ENCODE assay signal across 21 cellular contexts in the genomic region with DNA sequence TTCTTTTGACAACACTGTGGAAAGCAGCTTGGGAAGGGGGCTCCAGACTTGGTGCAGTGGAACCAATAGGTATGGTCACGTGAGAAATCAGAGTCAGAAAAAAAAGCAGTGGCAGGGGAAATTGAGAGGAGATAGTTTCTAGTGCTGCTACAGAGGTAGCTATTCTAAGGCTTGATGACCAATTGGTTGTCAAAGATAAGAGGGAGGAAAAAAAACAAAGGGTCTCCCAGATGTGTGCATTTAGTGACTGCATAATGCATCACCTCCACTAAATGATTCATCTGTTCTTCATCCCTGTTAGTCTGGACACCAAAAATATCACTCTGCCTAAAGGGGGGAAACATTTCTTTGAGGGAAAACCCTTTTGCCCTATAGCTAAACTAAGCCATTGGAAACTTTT. TPM values are rescaled to one million over a fixed set of nuclear protein-coding genes. Genes with fewer than 3 reads are reported as not detected.
A peak's percentile ranks its signal among the peaks of the same experiment; 100 is the strongest.
DNase-seq lines count a peak whose midpoint lies in the region; ATAC-seq and TF ChIP-seq lines count a peak whose summit lies in the region.
"Had no signal": no experiment of that assay in that cellular context is flagged by ENCODE, and none has a peak within 500 bp of the region (broad histone marks: within the 10 kb centered on the region; RNA-seq: fewer than 3 reads in every experiment).

No MANE protein-coding gene starts in this region.

- H3K4me1 ChIP-seq in A673 (ENCODE audit: insufficient read depth, low read length, poor library complexity, severe bottlenecking): no peaks in the 10 kb centered on the region
- H3K4me1 ChIP-seq: esophagus muscularis mucosa, SJCRH30, suprapubic skin had no signal

- H3K4me3 Mint-ChIP-seq in activated T-helper 17 cell treated with anti-CD3 and anti-CD28 coated beads, Interleukin-2, amount 50 U/mL, for 72 hours: no peak overlapping the region
- H3K4me3 Mint-ChIP-seq in osteocyte (ENCODE audit: unreplicated experiment): no peak overlapping the region
- H3K4me3 Mint-ChIP-seq: T-helper 2 cell treated with Interferon-gamma antibody and Interleukin-4, amounts not matched to agents 5 μg/mL and 100 μg/mL, for 36 hours had no signal

- H3K27me3 ChIP-seq in A673 (replicated peaks; ENCODE audit: insufficient read depth, low read depth, low read length, poor library complexity): no peaks in the 10 kb centered on the region
- H3K27me3 ChIP-seq: esophagus muscularis mucosa, SJCRH30, suprapubic skin had no signal

- H3K36me3 Mint-ChIP-seq in activated T-helper 17 cell treated with anti-CD3 and anti-CD28 coated beads, Interleukin-2, amount 50 U/mL, for 72 hours (ENCODE audit: low read depth): peaks cover 5% of the 10 kb centered on the region
- peaks cover under 1% of the 10 kb centered on the region for H3K36me3 Mint-ChIP-seq in osteocyte (ENCODE audit: unreplicated experiment)

- CTCF ChIA-PET in A673 (lab: Charles Lee): no interaction called here

- peak; percentile 71 for ATAC-seq in activated T-helper 17 cell treated with anti-CD3 and anti-CD28 coated beads, Interleukin-2, amount 50 U/mL, for 72 hours (replicated peaks)

- POLR2A ChIA-PET in A673 (lab: Charles Lee; ENCODE audit: low non-redundant PET): no interaction called here

- intact Hi-C loops in A673 (cut with micrococcal nuclease; ENCODE audit: unreplicated experiment): no loop called here

- H3K36me3 ChIP-seq in A673 (ENCODE audit: insufficient read depth, low read length, poor library complexity, severe bottlenecking): no peaks in the 10 kb centered on the region
- H3K36me3 ChIP-seq: lower lobe of right lung, suprapubic skin had no signal

- H3K27me3 Mint-ChIP-seq in activated T-helper 17 cell treated with anti-CD3 and anti-CD28 coated beads, Interleukin-2, amount 50 U/mL, for 72 hours: no peaks in the 10 kb centered on the region
- H3K27me3 Mint-ChIP-seq in osteocyte (ENCODE audit: unreplicated experiment): no peaks in the 10 kb centered on the region

- H3K9me3 Mint-ChIP-seq in activated T-helper 17 cell treated with anti-CD3 and anti-CD28 coated beads, Interleukin-2, amount 50 U/mL, for 72 hours: no peaks in the 10 kb centered on the region
- H3K9me3 Mint-ChIP-seq in osteocyte (ENCODE audit: unreplicated experiment): no peaks in the 10 kb centered on the region

- no TSS peak for BruUV-seq in A673 (replicated peaks; lab: Mats Ljungman, UMichigan)

- no peaks in the 10 kb centered on the region for H3K9me3 ChIP-seq in A673 (ENCODE audit: low read depth, low read length, poor library complexity, severe bottlenecking)
- H3K9me3 ChIP-seq: esophagus muscularis mucosa, lower lobe of right lung, suprapubic skin had no signal

- H3K4me1 Mint-ChIP-seq in activated T-helper 17 cell treated with anti-CD3 and anti-CD28 coated beads, Interleukin-2, amount 50 U/mL, for 72 hours: peaks cover 9% of the 10 kb centered on the region
- H3K4me1 Mint-ChIP-seq in osteocyte (ENCODE audit: unreplicated experiment): peaks cover 6% of the 10 kb centered on the region

- peak; percentile 66 for DNase-seq in Daoy (ENCODE audit: low read depth)
- peak; percentile 52 for DNase-seq in HS-5 (ENCODE audit: low read depth)
- peak; percentile 64 to 80 for DNase-seq in foreskin fibroblast
- no peak for DNase-seq in stimulated activated CD4-positive, alpha-beta T cell treated with anti-CD3 and anti-CD28 coated beads, Interleukin-12 subunit alpha, Interleukin-12 subunit beta, amount 100 ng/mL, for 4 hours
- no peak for DNase-seq in osteocyte (ENCODE audit: extremely low spot score, unreplicated experiment)
- DNase-seq in coronary artery (ENCODE audit: low spot score): no peak
- no peak for DNase-seq in A673 (ENCODE audit: low spot score)
- DNase-seq: activated CD4-positive, CD25-positive, alpha-beta regulatory T cell treated with anti-CD3 and anti-CD28 coated beads, Interleukin-2, amount 50 U/mL, for 72 hours; activated CD8-positive, alpha-beta memory T cell treated with anti-CD3 and anti-CD28 coated beads, Interleukin-2, amount 50 U/mL, for 48 hours; activated naive CD4-positive, alpha-beta T cell treated with Interleukin-2 at 50 U/mL for 16 hours; head of caudate nucleus; lower lobe of right lung; NCI-H187 treated with DMSO at 0.1 percent for 48 hours; NCI-H510A; posterior cingulate gyrus; SJCRH30; stimulated activated CD4-positive, alpha-beta T cell treated with anti-CD3 and anti-CD28 coated beads, Interleukin-4, amount 100 ng/mL, for 24 hours had no signal

- no peak for TF ChIP-seq CTCF in foreskin fibroblast (IDR thresholded peaks at IDR 0.05; ENCODE audit: low read depth, low read length)
- TF ChIP-seq CTCF in osteocyte (IDR thresholded peaks at IDR 0.05): no peak
- no peak for TF ChIP-seq CTCF in coronary artery (IDR thresholded peaks at IDR 0.05)
- no peak for TF ChIP-seq CTCF in A673 (conservative IDR thresholded peaks at IDR 0.05; ENCODE audit: low read depth, low read length)

- H3K27ac Mint-ChIP-seq in activated T-helper 17 cell treated with anti-CD3 and anti-CD28 coated beads, Interleukin-2, amount 50 U/mL, for 72 hours: peak overlapping the region; percentile 35
- no peak overlapping the region for H3K27ac Mint-ChIP-seq in osteocyte (ENCODE audit: unreplicated experiment)
- H3K27ac Mint-ChIP-seq: T-helper 2 cell treated with Interferon-gamma antibody and Interleukin-4, amounts not matched to agents 5 μg/mL and 100 μg/mL, for 36 hours had no signal

- H3K4me3 ChIP-seq in foreskin fibroblast (ENCODE audit: low read depth in 1 of 2, low read length in 2 of 2) (no peak overlapping the region), coronary artery (no peak overlapping the region), A673 (ENCODE audit: low read depth, low read length, poor library complexity, severe bottlenecking) (no peak overlapping the region)
- H3K4me3 ChIP-seq: esophagus muscularis mucosa, lower lobe of right lung, SJCRH30, suprapubic skin had no signal

- H3K27ac ChIP-seq in coronary artery (no peak overlapping the region), A673 (ENCODE audit: low read depth, low read length, poor library complexity, severe bottlenecking) (no peak overlapping the region)
- H3K27ac ChIP-seq: esophagus muscularis mucosa, lower lobe of right lung, SJCRH30, suprapubic skin had no signal

RNA-seq across cellular contexts. Expression of gene PIGL, which starts 56.5 kb away (rescaled TPM):
- total RNA-seq in Daoy (2014; rRNA removed; shearing (Covaris generic)): 15.6 and 19.9 TPM in 2 replicates
- total RNA-seq in activated T-helper 17 cell treated with anti-CD3 and anti-CD28 coated beads, Interleukin-2, amount 50 U/mL, for 72 hours: 10 to 100 TPM; 35.5 to 38.7 TPM
- total RNA-seq in osteocyte (28.6 and 31.0 TPM in 2 replicates), A673 (2021) (31.7 and 41.9 TPM in 2 replicates)

RNA-seq across cellular contexts. Expression of gene NCOR1, which starts 58.2 kb away (rescaled TPM):
- 31.9 and 47.1 TPM in 2 replicates for total RNA-seq in Daoy (2014; rRNA removed; shearing (Covaris generic))
- 100 to 1,000 TPM; 112 to 144 TPM for total RNA-seq in activated T-helper 17 cell treated with anti-CD3 and anti-CD28 coated beads, Interleukin-2, amount 50 U/mL, for 72 hours
- total RNA-seq in osteocyte: 132 and 136 TPM in 2 replicates
- 148 and 150 TPM in 2 replicates for total RNA-seq in A673 (2021)

Comparison
In these comparisons a context has a peak if more than half of its experiments do, and no peak if none do; other contexts are left out.
1. DNase-seq: peak in Daoy (single experiment), HS-5 (single experiment) and foreskin fibroblast (2 of 2); none in stimulated activated CD4-positive, alpha-beta T cell treated with anti-CD3 and anti-CD28 coated beads, Interleukin-12 subunit alpha, Interleukin-12 subunit beta, amount 100 ng/mL, for 4 hours (single experiment), osteocyte (single experiment), coronary artery (single experiment) and A673 (single experiment).